34 cellular contexts compared by ENCODE assay signal in the genomic region with DNA sequence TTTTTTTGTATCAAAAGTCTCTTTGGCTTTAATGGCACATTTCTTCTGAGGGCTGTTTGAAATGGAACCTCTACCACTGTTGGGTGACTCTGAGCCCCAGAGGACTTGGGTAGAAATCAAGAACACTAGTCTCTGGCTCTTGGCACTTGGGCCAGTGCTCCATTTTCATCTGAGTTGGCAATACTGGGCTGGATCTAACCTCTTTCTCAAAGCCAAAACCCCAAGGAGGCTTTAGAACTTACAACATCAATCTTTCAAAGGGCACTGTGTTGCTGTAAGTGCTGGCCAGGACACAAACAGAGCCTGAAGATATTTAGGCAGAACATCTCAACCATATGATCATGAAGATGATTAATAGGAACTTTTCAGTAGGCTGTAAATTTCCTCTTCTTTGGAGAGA. TPM values are rescaled to one million over a fixed set of nuclear protein-coding genes. Genes with fewer than 3 reads are reported as not detected.
"Had no signal": no experiment of that assay in that cellular context is flagged by ENCODE, and none has a peak within 500 bp of the region (broad histone marks: within the 10 kb centered on the region; RNA-seq: fewer than 3 reads in every experiment).

No MANE protein-coding gene starts in this region.

- DNase-seq: activated CD4-positive, alpha-beta memory T cell treated with anti-CD3 and anti-CD28 coated beads for 36 hours; activated CD4-positive, alpha-beta T cell treated with anti-CD3 and anti-CD28 coated beads for 4 hours; activated CD4-positive, alpha-beta T cell treated with anti-CD3 and anti-CD28 coated beads, Interleukin-2, amount 10 ng/mL, durations not matched to agents 24 days and 14 days; activated CD4-positive, alpha-beta T cell treated with anti-CD3 and anti-CD28 coated beads, Interleukin-2, amount 50 U/mL, for 1 hour; activated CD4-positive, alpha-beta T cell treated with anti-CD3 and anti-CD28 coated beads, Interleukin-2, amount 50 U/mL, for 4 hours; activated CD4-positive, CD25-positive, alpha-beta regulatory T cell; activated CD8-positive, alpha-beta memory T cell treated with anti-CD3 and anti-CD28 coated beads, Interleukin-2, amount 50 U/mL, for 4 hours; activated CD8-positive, alpha-beta T cell treated with anti-CD3 and anti-CD28 coated beads for 36 hours; activated effector memory CD4-positive, alpha-beta T cell treated with anti-CD3 and anti-CD28 coated beads, Interleukin-2, amount 50 U/mL, for 16 hours; activated naive CD4-positive, alpha-beta T cell treated with anti-CD3 and anti-CD28 coated beads, Interleukin-2, amount 10 ng/mL, durations not matched to agents 7 days and 5 days; activated naive CD4-positive, alpha-beta T cell treated with Interleukin-2 at 50 U/mL for 16 hours; activated naive CD8-positive, alpha-beta T cell treated with anti-CD3 and anti-CD28 coated beads, Interleukin-2, amount 10 ng/mL, durations not matched to agents 7 days and 5 days; activated naive CD8-positive, alpha-beta T cell treated with anti-CD3 and anti-CD28 coated beads, Interleukin-2, amount 50 U/mL, for 24 hours; activated T-cell treated with anti-CD3 and anti-CD28 coated beads for 4 hours; activated T-cell treated with anti-CD3 and anti-CD28 coated beads, Interleukin-2, amount 50 U/mL, for 1 hour; activated T-cell treated with anti-CD3 and anti-CD28 coated beads, Interleukin-2, amount 50 U/mL, for 4 hours; activated T-cell treated with anti-CD3 and anti-CD28 coated beads, Interleukin-2, amount 50 U/mL, for 72 hours; amygdala; anterior cingulate cortex; caudate nucleus; cerebellar nuclear complex; T-helper 1 cell; T-helper 2 cell; T-helper 9 cell; WERI-Rb-1 had no signal

- H3K9me3 ChIP-seq: ascending aorta had no signal

- H3K4me1 ChIP-seq: ascending aorta had no signal

- ATAC-seq: activated CD4-positive, CD25-positive, alpha-beta regulatory T cell treated with anti-CD3 and anti-CD28 coated beads, Interleukin-2, amount 50 U/mL, for 24 hours; activated CD8-positive, alpha-beta T cell treated with anti-CD3 and anti-CD28 coated beads for 36 hours; activated naive CD8-positive, alpha-beta T cell treated with anti-CD3 and anti-CD28 coated beads, Interleukin-2, amount 50 U/mL, for 24 hours; activated T-cell treated with anti-CD3 and anti-CD28 coated beads, Interleukin-2, amount 50 U/mL, for 4 hours; activated T-cell treated with anti-CD3 and anti-CD28 coated beads, Interleukin-2, amount 50 U/mL, for 72 hours; activated T-helper 17 cell treated with anti-CD3 and anti-CD28 coated beads, Interleukin-2, amount 50 U/mL, for 72 hours; WTC11 had no signal

- H3K4me3 ChIP-seq: ascending aorta, cardiac muscle cell had no signal

- H3K36me3 ChIP-seq: ascending aorta, cardiac muscle cell, WERI-Rb-1 had no signal

- H3K27me3 ChIP-seq: ascending aorta, cardiac muscle cell had no signal

- H3K27ac ChIP-seq: ascending aorta, cardiac muscle cell, WERI-Rb-1 had no signal

- FAIRE-seq: bronchial epithelial cell, TTC549 had no signal

RNA-seq across cellular contexts. Expression of a gene that starts 34.0 kb away (rescaled TPM):
- total RNA-seq: activated CD4-positive, alpha-beta memory T cell treated with anti-CD3 and anti-CD28 coated beads for 36 hours; activated CD4-positive, alpha-beta T cell treated with anti-CD3 and anti-CD28 coated beads, Interleukin-2, amount 10 ng/mL, durations not matched to agents 24 days and 14 days; activated CD8-positive, alpha-beta memory T cell treated with anti-CD3 and anti-CD28 coated beads for 36 hours; activated CD8-positive, alpha-beta T cell treated with anti-CD3 and anti-CD28 coated beads for 36 hours; activated naive CD8-positive, alpha-beta T cell treated with anti-CD3 and anti-CD28 coated beads, Interleukin-2, amount 10 ng/mL, durations not matched to agents 7 days and 5 days; activated T-cell treated with anti-CD3 and anti-CD28 coated beads, Interleukin-2, amount 50 U/mL, for 4 hours; activated T-cell treated with anti-CD3 and anti-CD28 coated beads, Interleukin-2, amount 50 U/mL, for 72 hours; activated T-helper 1 cell treated with anti-CD3 and anti-CD28 coated beads, Interleukin-12 subunit alpha, Interleukin-12 subunit beta, Interleukin-2, Interleukin-4 antibody, amounts not matched to agents 30 ng/mL and 10 ng/mL and 1 ng/mL, durations not matched to agents 14 hours and 24 hours and 36 hours; activated T-helper 17 cell treated with anti-CD3 and anti-CD28 coated beads, Interleukin-2, amount 50 U/mL, for 72 hours; ascending aorta; bronchial epithelial cell; cardiac muscle cell; WTC11 had no signal
- polyA plus RNA-seq: cardiac muscle cell had no signal
